In the genomic region with DNA sequence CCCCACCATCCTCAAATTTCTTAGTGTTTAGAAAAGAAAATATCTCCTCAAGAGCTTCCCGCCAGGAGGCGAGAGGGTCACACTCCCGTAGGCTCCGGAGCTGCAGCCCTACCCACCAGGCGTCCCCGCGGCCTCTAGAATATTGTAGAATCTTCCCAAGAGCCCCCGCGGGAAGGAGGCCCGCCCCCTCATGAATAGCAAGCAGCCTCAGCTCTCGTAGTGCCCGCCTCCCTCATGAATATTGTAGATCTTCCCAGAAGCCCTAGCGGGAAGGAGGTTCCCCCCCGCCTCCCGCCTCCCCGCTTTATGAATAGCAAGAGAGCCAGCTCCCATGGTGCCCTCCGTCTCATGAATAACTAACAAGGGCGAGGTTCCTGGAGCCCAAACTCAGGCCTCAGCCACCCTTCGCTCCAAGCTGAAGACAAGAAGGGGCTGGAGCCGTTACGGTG, we compare ENCODE assay signal across 9 cellular contexts. TPM values are rescaled to one million over a fixed set of nuclear protein-coding genes. Genes with fewer than 3 reads are reported as not detected.
DNase-seq lines count a peak whose midpoint lies in the region; ATAC-seq, FAIRE-seq and TF ChIP-seq lines count a peak whose summit lies in the region.
"Had no signal": no experiment of that assay in that cellular context is flagged by ENCODE, and none has a peak within 500 bp of the region (broad histone marks: within the 10 kb centered on the region; RNA-seq: fewer than 3 reads in every experiment).

A gene with protein sequence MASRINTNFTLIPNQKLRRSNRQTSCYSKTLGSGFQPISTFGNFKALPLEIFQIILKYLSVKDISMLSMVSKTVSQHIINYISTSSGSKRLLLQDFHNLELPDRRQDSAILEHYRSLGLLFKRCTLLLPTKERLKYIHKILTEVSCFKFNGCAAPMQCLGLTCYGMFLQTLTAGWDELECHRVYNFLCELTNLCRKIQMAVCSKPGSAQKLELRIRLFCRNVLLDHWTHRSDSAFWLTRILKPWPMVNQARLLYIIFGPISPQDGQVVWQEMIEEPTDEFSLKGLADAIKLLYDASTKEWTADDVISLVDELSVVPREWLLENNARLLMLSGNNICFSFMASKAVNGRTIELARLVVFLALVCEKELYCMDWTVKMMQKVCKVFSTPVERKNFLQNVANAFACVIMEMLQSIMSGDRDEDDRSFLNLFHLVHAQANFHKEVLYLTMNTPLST (minus strand): TSS at position 114 of the 449 bp plus-strand sequence. CDS start 4,378 bp downstream, outside the sequence.

- FAIRE-seq in astrocyte (lab: Jason Lieb, UNC) = no peak

- no peaks in the 10 kb centered on the region for H3K36me3 ChIP-seq in astrocyte (ENCODE audit: insufficient read depth, low read length)
- H3K36me3 ChIP-seq in right atrium auricular region = no peaks in the 10 kb centered on the region
- no peaks in the 10 kb centered on the region for H3K36me3 ChIP-seq in thyroid gland

- H3K9ac ChIP-seq in astrocyte (ENCODE audit: low read length) = peak within 1 kb of the TSS; percentile 60

- H3K79me2 ChIP-seq in astrocyte (ENCODE audit: insufficient read depth, low read length) = no peaks in the 10 kb centered on the region

- H3K27me3 Mint-ChIP-seq in T-helper 2 cell treated with Interferon-gamma antibody and Interleukin-4, amounts not matched to agents 5 μg/mL and 100 μg/mL, for 36 hours (ENCODE audit: low read depth) = peaks cover 8% of the 10 kb centered on the region
- H3K27me3 Mint-ChIP-seq in astrocyte (ENCODE audit: low read depth, unreplicated experiment) = peaks cover 6% of the 10 kb centered on the region
- peaks cover 10% of the 10 kb centered on the region for H3K27me3 Mint-ChIP-seq in progenitor cell of endocrine pancreas

- H3K27ac Mint-ChIP-seq in T-helper 2 cell treated with Interferon-gamma antibody and Interleukin-4, amounts not matched to agents 5 μg/mL and 100 μg/mL, for 36 hours = peak within 1 kb of the TSS; percentile 60
- no peak within 1 kb of the TSS for H3K27ac Mint-ChIP-seq in astrocyte (ENCODE audit: unreplicated experiment)
- peak within 1 kb of the TSS; percentile 7 for H3K27ac Mint-ChIP-seq in progenitor cell of endocrine pancreas

- TF ChIP-seq POLR2A in thyroid gland (IDR thresholded peaks at IDR 0.05) = peak in 1 of 2 donors; percentile 69

- no peaks in the 10 kb centered on the region for H4K20me1 ChIP-seq in astrocyte (ENCODE audit: insufficient read depth, low read length)

- H3K4me2 ChIP-seq in astrocyte (ENCODE audit: low read length) = peak within 1 kb of the TSS; percentile 79

- H3K4me3 Mint-ChIP-seq in T-helper 2 cell treated with Interferon-gamma antibody and Interleukin-4, amounts not matched to agents 5 μg/mL and 100 μg/mL, for 36 hours = peak within 1 kb of the TSS; percentile 76
- H3K4me3 Mint-ChIP-seq in astrocyte (ENCODE audit: unreplicated experiment) (no peak within 1 kb of the TSS), progenitor cell of endocrine pancreas (ENCODE audit: low read depth) (peak within 1 kb of the TSS; percentile 62)

- intact Hi-C loops in thyroid gland (cut with DNase I) = no loop called here

- no peak for TF ChIP-seq CTCF in astrocyte (IDR thresholded peaks at IDR 0.05; ENCODE audit: insufficient read depth, low read depth, low read length)
- peak in 1 of 2 donors; percentile 41 for TF ChIP-seq CTCF in right atrium auricular region (IDR thresholded peaks at IDR 0.05)
- TF ChIP-seq CTCF in progenitor cell of endocrine pancreas (IDR thresholded peaks at IDR 0.05; ENCODE audit: unreplicated experiment) = no peak
- TF ChIP-seq CTCF in thyroid gland (IDR thresholded peaks at IDR 0.05) = peak in 2 of 6 experiments; percentile 5 to 17

- WGBS in thyroid gland, 2 donors = 10 to 26% methylated on average over 16 to 18 of the region's 21 CpGs

- H3K4me3 ChIP-seq in astrocyte (ENCODE audit: insufficient read depth, low read depth, low read length) = no peak within 1 kb of the TSS
- H3K4me3 ChIP-seq in right atrium auricular region = peak within 1 kb of the TSS in 1 of 2 donors; percentile 32
- H3K4me3 ChIP-seq in thyroid gland (replicated peaks in 1 of 3) = peak within 1 kb of the TSS in 1 of 3 donors; percentile 10

- H3K4me1 Mint-ChIP-seq in T-helper 2 cell treated with Interferon-gamma antibody and Interleukin-4, amounts not matched to agents 5 μg/mL and 100 μg/mL, for 36 hours (ENCODE audit: low read depth) = peaks cover 10% of the 10 kb centered on the region
- no peaks in the 10 kb centered on the region for H3K4me1 Mint-ChIP-seq in astrocyte (ENCODE audit: low read depth, unreplicated experiment)
- H3K4me1 Mint-ChIP-seq in progenitor cell of endocrine pancreas (ENCODE audit: low read depth) = peaks cover 2% of the 10 kb centered on the region

- H3K9me3 ChIP-seq in astrocyte (ENCODE audit: insufficient read depth, low read depth, low read length) (no peaks in the 10 kb centered on the region), right atrium auricular region (no peaks in the 10 kb centered on the region), thyroid gland (no peaks in the 10 kb centered on the region)

- H3K4me1 ChIP-seq in astrocyte (ENCODE audit: insufficient read depth, low read length) (peaks cover 2% of the 10 kb centered on the region), right atrium auricular region (no peaks in the 10 kb centered on the region), thyroid gland (peaks cover 0 to 3% of the 10 kb centered on the region in 2 donors)

- DNase-seq in GM19238 (ENCODE audit: insufficient read length, low spot score) (peak; percentile 19), astrocyte (ENCODE audit: low read depth) (peak; percentile 77), right atrium auricular region (ENCODE audit: low spot score) (peak; percentile 96), progenitor cell of endocrine pancreas (ENCODE audit: low spot score, unreplicated experiment) (peak; percentile 51), thyroid gland (peak; percentile 95 to 98)
- peak; percentile 73 for DNase-seq in T-helper 2 cell treated with Interferon-gamma antibody and Interleukin-4, amounts not matched to agents 5 μg/mL and 100 μg/mL, for 36 hours (ENCODE audit: low spot score)

- H3K27ac ChIP-seq in astrocyte (ENCODE audit: low read depth, low read length) (no peak within 1 kb of the TSS), right atrium auricular region (peak within 1 kb of the TSS; percentile 72), thyroid gland (peak within 1 kb of the TSS; percentile 27 to 86 (median 77))

- H2AFZ ChIP-seq in astrocyte (ENCODE audit: low read depth, low read length) = peak within 1 kb of the TSS; percentile 94

- no peaks in the 10 kb centered on the region for H3K27me3 ChIP-seq in astrocyte (ENCODE audit: insufficient read depth, low read length)
- no peaks in the 10 kb centered on the region for H3K27me3 ChIP-seq in right atrium auricular region
- no peaks in the 10 kb centered on the region for H3K27me3 ChIP-seq in thyroid gland

- ATAC-seq in HG02938 (IDR thresholded peaks at IDR 0.05; ENCODE audit: unreplicated experiment) (no peak), GM19324 (IDR thresholded peaks at IDR 0.05; ENCODE audit: low FRiP score, unreplicated experiment) (no peak)

- no peaks in the 10 kb centered on the region for H3K9me3 Mint-ChIP-seq in T-helper 2 cell treated with Interferon-gamma antibody and Interleukin-4, amounts not matched to agents 5 μg/mL and 100 μg/mL, for 36 hours
- H3K9me3 Mint-ChIP-seq in astrocyte (ENCODE audit: unreplicated experiment) = no peaks in the 10 kb centered on the region
- H3K9me3 Mint-ChIP-seq in progenitor cell of endocrine pancreas (ENCODE audit: low read depth) = no peaks in the 10 kb centered on the region

- H3K36me3 Mint-ChIP-seq in T-helper 2 cell treated with Interferon-gamma antibody and Interleukin-4, amounts not matched to agents 5 μg/mL and 100 μg/mL, for 36 hours (ENCODE audit: low read depth) = no peaks in the 10 kb centered on the region
- H3K36me3 Mint-ChIP-seq in astrocyte (ENCODE audit: low read depth, unreplicated experiment) = no peaks in the 10 kb centered on the region
- H3K36me3 Mint-ChIP-seq in progenitor cell of endocrine pancreas (ENCODE audit: insufficient read depth) = no peaks in the 10 kb centered on the region

RNA-seq across cellular contexts. Expression of the gene that starts here (rescaled TPM):
- total RNA-seq in astrocyte (not detected in 2 replicates), right atrium auricular region (not detected), progenitor cell of endocrine pancreas (not detected in 2 replicates), thyroid gland (not detected)
- total RNA-seq: T-helper 1 cell treated with Interleukin-12 subunit alpha and Interleukin-12 subunit beta and Interleukin-4 antibody, amounts not matched to agents 30 ng/mL and 1 ng/mL, for 36 hours had no signal

Comparison
In these comparisons a context has a peak if more than half of its experiments do, and no peak if none do; other contexts are left out.
1. Peak in DNase-seq, H3K9ac ChIP-seq and H3K4me2 ChIP-seq in astrocyte; RNA of the gene not detected or under 1 TPM.
2. Peak in DNase-seq and H3K27ac ChIP-seq in right atrium auricular region; RNA of the gene not detected or under 1 TPM.
3. Peak in DNase-seq in progenitor cell of endocrine pancreas; RNA of the gene not detected or under 1 TPM.
4. Peak in DNase-seq and H3K27ac ChIP-seq in thyroid gland; RNA of the gene not detected or under 1 TPM.
5. DNase-seq: peak in every context shown above with its lines; median percentile 96 in thyroid gland; 96 in right atrium auricular region; 77 in astrocyte; 73 in T-helper 2 cell treated with Interferon-gamma antibody and Interleukin-4, amounts not matched to agents 5 μg/mL and 100 μg/mL, for 36 hours; 51 in progenitor cell of endocrine pancreas; 19 in GM19238.